ENCODE assay signal across 24 cellular contexts in genomic region chr2:238890806-238891666, GRCh38. TPM values are rescaled to one million over a fixed set of nuclear protein-coding genes. Genes with fewer than 3 reads are reported as not detected.
"Had no signal": no experiment of that assay in that cellular context is flagged by ENCODE, and none has a peak within 500 bp of the region (broad histone marks: within the 10 kb centered on the region; RNA-seq: fewer than 3 reads in every experiment).

No MANE protein-coding gene starts in this region.

- ATAC-seq: activated CD8-positive, alpha-beta T cell treated with anti-CD3 and anti-CD28 coated beads, Interleukin-2, amount 10 ng/mL, durations not matched to agents 7 days and 5 days; gastroesophageal sphincter; naive thymus-derived CD8-positive, alpha-beta T cell; upper lobe of right lung had no signal

- H3K4me3 ChIP-seq: coronary artery, gastroesophageal sphincter, left ventricle myocardium inferior, spleen, thyroid gland, upper lobe of right lung had no signal

- H3K27me3 ChIP-seq: esophagus muscularis mucosa, gastroesophageal sphincter, thyroid gland, upper lobe of right lung had no signal

- H3K4me3 Mint-ChIP-seq: activated CD8-positive, alpha-beta T cell treated with anti-CD3 and anti-CD28 coated beads, Interleukin-2, amount 10 ng/mL, durations not matched to agents 7 days and 5 days; activated naive CD8-positive, alpha-beta T cell treated with anti-CD3 and anti-CD28 coated beads for 36 hours; activated T-cell treated with anti-CD3 and anti-CD28 coated beads, Interleukin-2, amount 50 U/mL, for 24 hours; naive thymus-derived CD8-positive, alpha-beta T cell; T-helper 2 cell treated with Interferon-gamma antibody and Interleukin-4, amounts not matched to agents 5 μg/mL and 100 μg/mL, for 36 hours had no signal

- H3K4me1 Mint-ChIP-seq: activated naive CD8-positive, alpha-beta T cell treated with anti-CD3 and anti-CD28 coated beads for 36 hours had no signal

- H3K36me3 ChIP-seq: esophagus muscularis mucosa, left ventricle myocardium inferior, spleen, thyroid gland, upper lobe of right lung, WERI-Rb-1 had no signal

- H3K27ac ChIP-seq: coronary artery, gastroesophageal sphincter, left ventricle myocardium inferior, parathyroid adenoma, spleen, thyroid gland, upper lobe of right lung, WERI-Rb-1 had no signal

- H2AFZ ChIP-seq: parathyroid adenoma had no signal

- H3K27ac Mint-ChIP-seq: activated CD8-positive, alpha-beta T cell treated with anti-CD3 and anti-CD28 coated beads, Interleukin-2, amount 10 ng/mL, durations not matched to agents 7 days and 5 days; activated naive CD8-positive, alpha-beta T cell treated with anti-CD3 and anti-CD28 coated beads for 36 hours; activated T-cell treated with anti-CD3 and anti-CD28 coated beads, Interleukin-2, amount 50 U/mL, for 24 hours; activated T-helper 2 cell treated with anti-CD3 and anti-CD28 coated beads, Interferon-gamma antibody, Interleukin-2, Interleukin-4, amounts not matched to agents 10 μg/mL and 5 μg/mL and 100 μg/mL, durations not matched to agents 14 hours and 24 hours and 36 hours; naive thymus-derived CD8-positive, alpha-beta T cell; T-helper 2 cell treated with Interferon-gamma antibody and Interleukin-4, amounts not matched to agents 5 μg/mL and 100 μg/mL, for 36 hours had no signal

- H3K9ac ChIP-seq: parathyroid adenoma had no signal

- H3K9me3 ChIP-seq: esophagus muscularis mucosa, gastroesophageal sphincter, left ventricle myocardium inferior, spleen, thyroid gland, upper lobe of right lung had no signal

- H3K4me1 ChIP-seq: parathyroid adenoma, spleen, upper lobe of right lung had no signal

- DNase-seq: activated CD4-positive, alpha-beta T cell treated with anti-CD3 and anti-CD28 coated beads for 1 hour; activated CD4-positive, alpha-beta T cell treated with anti-CD3 and anti-CD28 coated beads, Interleukin-2, amount 50 U/mL, for 1 hour; activated CD8-positive, alpha-beta T cell treated with anti-CD3 and anti-CD28 coated beads, Interleukin-2, amount 10 ng/mL, durations not matched to agents 7 days and 5 days; activated naive CD4-positive, alpha-beta T cell treated with Interleukin-2 at 50 U/mL for 16 hours; activated naive CD8-positive, alpha-beta T cell treated with anti-CD3 and anti-CD28 coated beads for 36 hours; activated T-cell treated with anti-CD3 and anti-CD28 coated beads, Interleukin-2, amount 50 U/mL, for 24 hours; amniotic stem cell; cerebellar nuclear complex; head of caudate nucleus; hypothalamus; left ventricle myocardium inferior; stimulated activated CD4-positive, alpha-beta T cell treated with anti-CD3 and anti-CD28 coated beads, Interleukin-4, amount 100 ng/mL, for 1 hour; stimulated activated naive CD4-positive, alpha-beta T cell; thyroid gland; upper lobe of right lung; WERI-Rb-1 had no signal

- H3K9me3 Mint-ChIP-seq: activated naive CD8-positive, alpha-beta T cell treated with anti-CD3 and anti-CD28 coated beads for 36 hours; activated T-cell treated with anti-CD3 and anti-CD28 coated beads, Interleukin-2, amount 50 U/mL, for 24 hours; activated T-helper 2 cell treated with anti-CD3 and anti-CD28 coated beads, Interferon-gamma antibody, Interleukin-2, Interleukin-4, amounts not matched to agents 10 μg/mL and 5 μg/mL and 100 μg/mL, durations not matched to agents 14 hours and 24 hours and 36 hours; naive thymus-derived CD8-positive, alpha-beta T cell; T-helper 2 cell treated with Interferon-gamma antibody and Interleukin-4, amounts not matched to agents 5 μg/mL and 100 μg/mL, for 36 hours had no signal

- H3K36me3 Mint-ChIP-seq: activated naive CD8-positive, alpha-beta T cell treated with anti-CD3 and anti-CD28 coated beads for 36 hours; naive thymus-derived CD8-positive, alpha-beta T cell had no signal

- H3K79me2 ChIP-seq: parathyroid adenoma had no signal

RNA-seq across cellular contexts. Expression of gene TWIST2, which starts 43.2 kb away (rescaled TPM):
- total RNA-seq: activated CD8-positive, alpha-beta T cell treated with anti-CD3 and anti-CD28 coated beads, Interleukin-2, amount 10 ng/mL, durations not matched to agents 7 days and 5 days; activated naive CD8-positive, alpha-beta T cell treated with anti-CD3 and anti-CD28 coated beads for 36 hours; activated T-helper 2 cell treated with anti-CD3 and anti-CD28 coated beads, Interferon-gamma antibody, Interleukin-2, Interleukin-4, amounts not matched to agents 10 μg/mL and 5 μg/mL and 100 μg/mL, durations not matched to agents 14 hours and 24 hours and 36 hours; naive thymus-derived CD8-positive, alpha-beta T cell had no signal
- polyA plus RNA-seq: naive thymus-derived CD8-positive, alpha-beta T cell had no signal
